In genomic region chr10:71337219-71337625, GRCh38 we compare ENCODE assay signal across 25 cellular contexts. TPM values are rescaled to one million over a fixed set of nuclear protein-coding genes. Genes with fewer than 3 reads are reported as not detected.
DNase-seq lines count a peak whose midpoint lies in the region; ATAC-seq and TF ChIP-seq lines count a peak whose summit lies in the region.
"Had no signal": no experiment of that assay in that cellular context is flagged by ENCODE, and none has a peak within 500 bp of the region (broad histone marks: within the 10 kb centered on the region; RNA-seq: fewer than 3 reads in every experiment).

No MANE protein-coding gene starts in this region.

- DNase-seq in NCI-H2107 treated with DMSO at 0.1 percent for 48 hours (lab: John Stamatoyannopoulos, UW; ENCODE audit: unreplicated experiment) = peak; percentile 40
- no peak for DNase-seq in NCI-H2107 (lab: John Stamatoyannopoulos, UW)
- peak; percentile 88 for DNase-seq in WERI-Rb-1
- peak; percentile 88 for DNase-seq in kidney tubule cell (ENCODE audit: low spot score)
- peak; percentile 72 to 84 for DNase-seq in thyroid gland
- DNase-seq in DMS 273 treated with DMSO at 0.1 percent for 48 hours (lab: John Stamatoyannopoulos, UW) = no peak
- DNase-seq in activated CD8-positive, alpha-beta T cell treated with anti-CD3 and anti-CD28 coated beads, Interleukin-2, amount 10 ng/mL, durations not matched to agents 7 days and 5 days = no peak
- DNase-seq: activated CD4-positive, alpha-beta T cell treated with anti-CD3 and anti-CD28 coated beads for 4 hours; activated naive CD4-positive, alpha-beta T cell treated with anti-CD3 and anti-CD28 coated beads, Interleukin-2, amount 10 ng/mL, durations not matched to agents 7 days and 5 days; activated T-cell treated with anti-CD3 and anti-CD28 coated beads, Interleukin-2, amount 50 U/mL, for 72 hours; aorta; heart right ventricle; naive B cell; NCI-H1436; NCI-H345; stimulated activated CD4-positive, alpha-beta T cell treated with anti-CD3 and anti-CD28 coated beads, Interleukin-12 subunit alpha, Interleukin-12 subunit beta, amount 100 ng/mL, for 4 hours; stimulated activated naive CD8-positive, alpha-beta T cell treated with anti-CD3 and anti-CD28 coated beads, Interleukin-15, amount 100 ng/mL, for 72 hours had no signal

- no peak for TF ChIP-seq POLR2A in thyroid gland (IDR thresholded peaks at IDR 0.05)

- CTCF ChIA-PET in activated CD8-positive, alpha-beta T cell treated with anti-CD3 and anti-CD28 coated beads, Interleukin-2, amount 10 ng/mL, durations not matched to agents 7 days and 5 days (lab: Charles Lee) = no interaction called here

- 0 out of 2 replicates have a peak, but pooled peaks have one; percentile 14 for TF ChIP-seq CTCF in WERI-Rb-1 (IDR thresholded peaks at IDR 0.05; ENCODE audit: low read depth, low read length)
- peak in 1 of 6 experiments; percentile 26 for TF ChIP-seq CTCF in thyroid gland (IDR thresholded peaks at IDR 0.05)

- H3K4me3 ChIP-seq in WERI-Rb-1 (ENCODE audit: low read depth, low read length) = no peak overlapping the region
- H3K4me3 ChIP-seq in thyroid gland (replicated peaks in 1 of 3) = no peak overlapping the region
- H3K4me3 ChIP-seq: heart right ventricle, SJSA1, tibial nerve had no signal

- no peak for ATAC-seq in activated CD8-positive, alpha-beta T cell treated with anti-CD3 and anti-CD28 coated beads, Interleukin-2, amount 10 ng/mL, durations not matched to agents 7 days and 5 days
- no peak for ATAC-seq in GM18517 (IDR thresholded peaks at IDR 0.05; ENCODE audit: unreplicated experiment)
- ATAC-seq: activated T-cell treated with anti-CD3 and anti-CD28 coated beads, Interleukin-2, amount 50 U/mL, for 72 hours; heart right ventricle; stimulated activated naive CD8-positive, alpha-beta T cell treated with anti-CD3 and anti-CD28 coated beads, Interleukin-15, amount 100 ng/mL, for 72 hours had no signal

- H3K27ac Mint-ChIP-seq in activated CD8-positive, alpha-beta T cell treated with anti-CD3 and anti-CD28 coated beads, Interleukin-2, amount 10 ng/mL, durations not matched to agents 7 days and 5 days = no peak overlapping the region
- H3K27ac Mint-ChIP-seq: activated naive CD4-positive, alpha-beta T cell treated with anti-CD3 and anti-CD28 coated beads, Interleukin-2, amount 10 ng/mL, durations not matched to agents 7 days and 5 days; activated T-cell treated with anti-CD3 and anti-CD28 coated beads, Interleukin-2, amount 50 U/mL, for 72 hours; IgD-negative memory B cell; memory B cell; stimulated activated naive CD8-positive, alpha-beta T cell treated with anti-CD3 and anti-CD28 coated beads, Interleukin-15, amount 100 ng/mL, for 72 hours had no signal

- intact Hi-C loops in thyroid gland (cut with DNase I) = no loop called here

- H3K36me3 Mint-ChIP-seq in activated CD8-positive, alpha-beta T cell treated with anti-CD3 and anti-CD28 coated beads, Interleukin-2, amount 10 ng/mL, durations not matched to agents 7 days and 5 days (ENCODE audit: low read depth) = no peaks in the 10 kb centered on the region
- H3K36me3 Mint-ChIP-seq: activated naive CD4-positive, alpha-beta T cell treated with anti-CD3 and anti-CD28 coated beads, Interleukin-2, amount 10 ng/mL, durations not matched to agents 7 days and 5 days had no signal

- no peaks in the 10 kb centered on the region for H3K27me3 Mint-ChIP-seq in activated CD8-positive, alpha-beta T cell treated with anti-CD3 and anti-CD28 coated beads, Interleukin-2, amount 10 ng/mL, durations not matched to agents 7 days and 5 days (ENCODE audit: low read depth)
- H3K27me3 Mint-ChIP-seq: activated naive CD4-positive, alpha-beta T cell treated with anti-CD3 and anti-CD28 coated beads, Interleukin-2, amount 10 ng/mL, durations not matched to agents 7 days and 5 days; IgD-negative memory B cell; memory B cell; naive B cell; stimulated activated naive CD8-positive, alpha-beta T cell treated with anti-CD3 and anti-CD28 coated beads, Interleukin-15, amount 100 ng/mL, for 72 hours had no signal

- H3K9me3 ChIP-seq in WERI-Rb-1 (ENCODE audit: severe bottlenecking) (no peaks in the 10 kb centered on the region), thyroid gland (no peaks in the 10 kb centered on the region)
- H3K9me3 ChIP-seq: heart right ventricle, SJSA1, tibial nerve had no signal

- WGBS in thyroid gland, 2 donors = 38 to 68% methylated on average over 9 to 11 of the region's 11 CpGs

- no peak overlapping the region for H3K4me3 Mint-ChIP-seq in activated CD8-positive, alpha-beta T cell treated with anti-CD3 and anti-CD28 coated beads, Interleukin-2, amount 10 ng/mL, durations not matched to agents 7 days and 5 days
- H3K4me3 Mint-ChIP-seq: activated naive CD4-positive, alpha-beta T cell treated with anti-CD3 and anti-CD28 coated beads, Interleukin-2, amount 10 ng/mL, durations not matched to agents 7 days and 5 days; activated T-cell treated with anti-CD3 and anti-CD28 coated beads, Interleukin-2, amount 50 U/mL, for 72 hours; IgD-negative memory B cell; memory B cell; naive B cell; stimulated activated naive CD8-positive, alpha-beta T cell treated with anti-CD3 and anti-CD28 coated beads, Interleukin-15, amount 100 ng/mL, for 72 hours had no signal

- H3K4me1 Mint-ChIP-seq in activated CD8-positive, alpha-beta T cell treated with anti-CD3 and anti-CD28 coated beads, Interleukin-2, amount 10 ng/mL, durations not matched to agents 7 days and 5 days (ENCODE audit: low read depth) = peaks cover 4% of the 10 kb centered on the region
- H3K4me1 Mint-ChIP-seq: activated naive CD4-positive, alpha-beta T cell treated with anti-CD3 and anti-CD28 coated beads, Interleukin-2, amount 10 ng/mL, durations not matched to agents 7 days and 5 days; stimulated activated naive CD8-positive, alpha-beta T cell treated with anti-CD3 and anti-CD28 coated beads, Interleukin-15, amount 100 ng/mL, for 72 hours had no signal

- H3K27ac ChIP-seq in WERI-Rb-1 = peak overlapping the region; percentile 73
- H3K27ac ChIP-seq in thyroid gland = peak overlapping the region; percentile 21 to 68 (median 59)
- H3K27ac ChIP-seq: 22Rv1, heart right ventricle, SJSA1, tibial nerve had no signal

- H3K27me3 ChIP-seq in WERI-Rb-1 (ENCODE audit: insufficient read depth, low read depth, severe bottlenecking) (no peaks in the 10 kb centered on the region), thyroid gland (no peaks in the 10 kb centered on the region)
- H3K27me3 ChIP-seq: heart right ventricle, SJSA1, tibial nerve had no signal

- peaks cover 16 to 34% of the 10 kb centered on the region in 2 donors for H3K4me1 ChIP-seq in thyroid gland

- POLR2A ChIA-PET in activated CD8-positive, alpha-beta T cell treated with anti-CD3 and anti-CD28 coated beads, Interleukin-2, amount 10 ng/mL, durations not matched to agents 7 days and 5 days (lab: Charles Lee) = no interaction called here

- no peaks in the 10 kb centered on the region for H3K9me3 Mint-ChIP-seq in activated CD8-positive, alpha-beta T cell treated with anti-CD3 and anti-CD28 coated beads, Interleukin-2, amount 10 ng/mL, durations not matched to agents 7 days and 5 days (ENCODE audit: insufficient read depth)
- H3K9me3 Mint-ChIP-seq: activated naive CD4-positive, alpha-beta T cell treated with anti-CD3 and anti-CD28 coated beads, Interleukin-2, amount 10 ng/mL, durations not matched to agents 7 days and 5 days; activated T-cell treated with anti-CD3 and anti-CD28 coated beads, Interleukin-2, amount 50 U/mL, for 72 hours; IgD-negative memory B cell; memory B cell; naive B cell; stimulated activated naive CD8-positive, alpha-beta T cell treated with anti-CD3 and anti-CD28 coated beads, Interleukin-15, amount 100 ng/mL, for 72 hours had no signal

- H3K36me3 ChIP-seq in WERI-Rb-1 (peaks cover 99% of the 10 kb centered on the region), thyroid gland (no peaks in the 10 kb centered on the region)
- H3K36me3 ChIP-seq: SJSA1 had no signal

RNA-seq across cellular contexts. Expression of gene SLC29A3, which starts 18.2 kb away (rescaled TPM):
- total RNA-seq in thyroid gland = 1 to 10 TPM; 5.1 to 8.2 (median 6.7) TPM
- 1 to 10 TPM; 3.0 to 3.4 TPM for total RNA-seq in activated CD8-positive, alpha-beta T cell treated with anti-CD3 and anti-CD28 coated beads, Interleukin-2, amount 10 ng/mL, durations not matched to agents 7 days and 5 days

RNA-seq across cellular contexts. Expression of gene CDH23, which starts 59.5 kb away (rescaled TPM):
- total RNA-seq in thyroid gland = 1 to 10 TPM; 3.0 to 4.2 (median 3.9) TPM
- total RNA-seq in activated CD8-positive, alpha-beta T cell treated with anti-CD3 and anti-CD28 coated beads, Interleukin-2, amount 10 ng/mL, durations not matched to agents 7 days and 5 days = 1 to 10 TPM; 4.7 to 4.9 TPM
- total RNA-seq: endothelial cell of umbilical vein, osteocyte had no signal

Comparison
In these comparisons a context has a peak if more than half of its experiments do, and no peak if none do; other contexts are left out.
1. DNase-seq: peak in NCI-H2107 treated with DMSO at 0.1 percent for 48 hours (single experiment), WERI-Rb-1 (single experiment), kidney tubule cell (single experiment) and thyroid gland (2 of 2); none in NCI-H2107 (single experiment), DMS 273 treated with DMSO at 0.1 percent for 48 hours (single experiment) and activated CD8-positive, alpha-beta T cell treated with anti-CD3 and anti-CD28 coated beads, Interleukin-2, amount 10 ng/mL, durations not matched to agents 7 days and 5 days (single experiment).